Comparison of ENCODE assay signal across 7 cellular contexts in the genomic region with DNA sequence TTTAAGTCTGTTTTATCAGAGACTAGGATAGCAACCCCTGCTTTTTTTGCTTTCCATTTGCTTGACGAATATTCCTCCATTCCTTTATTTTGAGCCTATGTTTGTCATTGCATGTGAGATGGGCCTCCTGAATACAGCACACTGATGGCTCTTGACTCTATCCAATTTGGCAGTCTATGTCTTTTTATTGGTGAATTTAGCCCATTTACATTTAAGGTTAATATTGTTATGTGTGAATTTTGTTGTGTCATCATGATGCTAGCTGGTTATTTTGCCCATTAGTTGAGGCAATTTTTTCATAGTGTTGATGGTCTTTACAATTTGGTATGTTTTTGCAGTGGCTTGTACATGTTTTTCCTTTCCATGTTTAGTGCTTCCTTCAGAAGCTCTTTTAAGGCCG. TPM values are rescaled to one million over a fixed set of nuclear protein-coding genes. Genes with fewer than 3 reads are reported as not detected.
"Had no signal": no experiment of that assay in that cellular context is flagged by ENCODE, and none has a peak within 500 bp of the region (broad histone marks: within the 10 kb centered on the region; RNA-seq: fewer than 3 reads in every experiment).

No MANE protein-coding gene starts in this region.

- DNase-seq: IMR-90, KBM-7, KG1 had no signal

- FAIRE-seq: HepG2, HTR-8/SVneo had no signal

- H3K27ac ChIP-seq: HL-60, KMS-11 had no signal

- ATAC-seq: HepG2 had no signal

- H3K9ac ChIP-seq: KMS-11 had no signal

- H3K4me2 ChIP-seq: KMS-11 had no signal

RNA-seq across cellular contexts. Expression of gene PDE4B, which starts 50.7 kb away (rescaled TPM):
- total RNA-seq: HepG2 had no signal
- polyA plus RNA-seq: HepG2 had no signal
